In genomic region chr4:98522603-98523395, GRCh38 we compare ENCODE assay signal across 10 cellular contexts.
DNase-seq lines count a peak whose midpoint lies in the region; ATAC-seq and TF ChIP-seq lines count a peak whose summit lies in the region.
"Had no signal": no experiment of that assay in that cellular context is flagged by ENCODE, and none has a peak within 500 bp of the region (broad histone marks: within the 10 kb centered on the region; RNA-seq: fewer than 3 reads in every experiment).

No MANE protein-coding gene starts in this region.

- no peaks in the 10 kb centered on the region for H3K9me3 ChIP-seq in CD4-positive, CD25-positive, alpha-beta regulatory T cell (ENCODE audit: control insufficient read depth in 2 of 2, low read length in 2 of 2)
- H3K9me3 ChIP-seq in MG63, result no peaks in the 10 kb centered on the region
- H3K9me3 ChIP-seq: sigmoid colon had no signal

- peak overlapping the region; percentile 50 for H3K4me3 ChIP-seq in CD4-positive, CD25-positive, alpha-beta regulatory T cell (ENCODE audit: low read depth, low read length)
- H3K4me3 ChIP-seq in MG63 (no peak overlapping the region; the same call in 1 of the 2 replicates), choroid plexus epithelial cell (ENCODE audit: low read depth, low read length) (no peak overlapping the region)
- H3K4me3 ChIP-seq: sigmoid colon had no signal

- TF ChIP-seq CTCF in choroid plexus epithelial cell (conservative IDR thresholded peaks at IDR 0.05; ENCODE audit: low read depth, low read length) (no peak), nephron (IDR thresholded peaks at IDR 0.05; ENCODE audit: unreplicated experiment in 3 of 3) (no peak)

- H3K27me3 ChIP-seq in CD4-positive, CD25-positive, alpha-beta regulatory T cell (ENCODE audit: control insufficient read depth, insufficient read depth, low read length), result no peaks in the 10 kb centered on the region
- H3K27me3 ChIP-seq in MG63, result no peaks in the 10 kb centered on the region
- H3K27me3 ChIP-seq: sigmoid colon had no signal

- peak overlapping the region in 1 of 4 donors; percentile 18 for H3K4me3 Mint-ChIP-seq in CD4-positive, CD25-positive, alpha-beta regulatory T cell
- no peak overlapping the region for H3K4me3 Mint-ChIP-seq in nephron

- no peaks in the 10 kb centered on the region for H3K36me3 ChIP-seq in CD4-positive, CD25-positive, alpha-beta regulatory T cell (ENCODE audit: control insufficient read depth, insufficient read depth, low read length)
- H3K36me3 ChIP-seq in MG63, result no peaks in the 10 kb centered on the region
- H3K36me3 ChIP-seq: sigmoid colon had no signal

- POLR2A ChIA-PET in HEK293T (lab: Yijun Ruan, JAX), result no interaction called here

- H3K4me1 ChIP-seq in CD4-positive, CD25-positive, alpha-beta regulatory T cell (ENCODE audit: control insufficient read depth, insufficient read depth, low read length, poor library complexity, severe bottlenecking), result peaks cover 30% of the 10 kb centered on the region

- no peaks in the 10 kb centered on the region for H3K27me3 Mint-ChIP-seq in CD4-positive, CD25-positive, alpha-beta regulatory T cell
- no peaks in the 10 kb centered on the region for H3K27me3 Mint-ChIP-seq in nephron (ENCODE audit: low read depth)

- no peak overlapping the region for H3K27ac ChIP-seq in CD4-positive, CD25-positive, alpha-beta regulatory T cell (ENCODE audit: insufficient read depth, low read length, poor library complexity, severe bottlenecking)

- CTCF ChIA-PET in HEK293T (lab: Yijun Ruan, JAX), result no interaction called here

- H3K9me3 Mint-ChIP-seq in CD4-positive, CD25-positive, alpha-beta regulatory T cell, result no peaks in the 10 kb centered on the region
- no peaks in the 10 kb centered on the region for H3K9me3 Mint-ChIP-seq in nephron

- peak overlapping the region in 2 of 3 donors; percentile 55 to 76 for H3K27ac Mint-ChIP-seq in CD4-positive, CD25-positive, alpha-beta regulatory T cell
- H3K27ac Mint-ChIP-seq in nephron, result peak overlapping the region; percentile 7 to 79 (median 66)

- no peak for DNase-seq in CD4-positive, CD25-positive, alpha-beta regulatory T cell
- DNase-seq in MG63, result peak; percentile 36
- peak; percentile 91 for DNase-seq in choroid plexus epithelial cell (ENCODE audit: low read depth)
- DNase-seq in NCI-H1694 treated with DMSO at 0.1 percent for 48 hours (lab: John Stamatoyannopoulos, UW), result no peak
- no peak for DNase-seq in HEK293T (ENCODE audit: extremely low spot score)
- DNase-seq: NCI-H2171, sigmoid colon had no signal

- no peaks in the 10 kb centered on the region for H3K36me3 Mint-ChIP-seq in CD4-positive, CD25-positive, alpha-beta regulatory T cell
- H3K36me3 Mint-ChIP-seq in nephron (ENCODE audit: low read depth), result no peaks in the 10 kb centered on the region

- ATAC-seq in CD4-positive, CD25-positive, alpha-beta regulatory T cell (ENCODE audit: low read depth in 2 of 2), result no peak
- no peak for ATAC-seq in HG02588 (IDR thresholded peaks at IDR 0.05; ENCODE audit: unreplicated experiment)
- ATAC-seq in HG03196 (IDR thresholded peaks at IDR 0.05; ENCODE audit: unreplicated experiment), result no peak

- H3K4me1 Mint-ChIP-seq in CD4-positive, CD25-positive, alpha-beta regulatory T cell, result peaks cover 48 to 74% (median 57%) of the 10 kb centered on the region in 4 donors
- peaks cover 65% of the 10 kb centered on the region for H3K4me1 Mint-ChIP-seq in nephron

TF ChIP-seq in HEK293T, 16 proteins besides CTCF, POLR2A, EP300 and RAD21:
- TF ChIP-seq PKNOX1 (IDR thresholded peaks at IDR 0.05) (no peak), FOXM1 (IDR thresholded peaks at IDR 0.05; ENCODE audit: borderline replicate concordance) (no peak), ZNF384 (IDR thresholded peaks at IDR 0.05) (no peak), CTBP1 (IDR thresholded peaks at IDR 0.05; ENCODE audit: borderline replicate concordance) (no peak), BHLHE40 (IDR thresholded peaks at IDR 0.05; ENCODE audit: borderline replicate concordance) (no peak), NFRKB (IDR thresholded peaks at IDR 0.05) (no peak), LEF1 (IDR thresholded peaks at IDR 0.05; ENCODE audit: borderline replicate concordance) (no peak), L3MBTL2 (conservative IDR thresholded peaks at IDR 0.05) (no peak), TARDBP (IDR thresholded peaks at IDR 0.05) (no peak), ARNT (IDR thresholded peaks at IDR 0.05) (no peak), HDGF (IDR thresholded peaks at IDR 0.05; ENCODE audit: borderline replicate concordance) (no peak), SUZ12 (IDR thresholded peaks at IDR 0.05) (no peak), FOXK2 (IDR thresholded peaks at IDR 0.05) (no peak), SP1 (IDR thresholded peaks at IDR 0.05) (no peak), ELF4 (IDR thresholded peaks at IDR 0.05) (no peak), FOXA1 (IDR thresholded peaks at IDR 0.05) (no peak)

Comparison
In these comparisons a context has a peak if more than half of its experiments do, and no peak if none do; other contexts are left out.
1. DNase-seq: peak in MG63 (single experiment) and choroid plexus epithelial cell (single experiment); none in CD4-positive, CD25-positive, alpha-beta regulatory T cell (0 of 3), NCI-H1694 treated with DMSO at 0.1 percent for 48 hours (single experiment) and HEK293T (single experiment).